1 cellular context compared by ENCODE assay signal in the genomic region with DNA sequence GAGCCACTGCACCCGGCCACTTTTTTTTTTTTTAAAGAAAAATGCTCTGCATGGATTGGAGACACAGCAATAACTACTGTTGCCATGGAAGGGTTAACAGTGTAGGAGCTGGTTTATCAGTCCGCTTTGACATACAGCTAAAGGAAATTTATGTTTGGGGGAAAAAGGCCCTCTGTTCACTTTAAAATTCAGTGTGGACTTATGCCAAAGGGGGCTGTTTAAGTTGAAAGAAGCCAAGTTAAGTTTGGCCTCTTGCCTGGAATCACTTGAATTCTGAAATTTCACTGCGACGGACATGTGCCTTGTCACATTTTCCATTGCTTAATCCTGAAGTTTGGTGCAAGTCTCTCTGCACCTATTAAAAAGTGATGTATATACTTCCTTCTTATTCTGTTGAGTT.
TF ChIP-seq lines count a peak whose summit lies in the region.

No MANE protein-coding gene starts in this region.

TF ChIP-seq in K562, 482 proteins besides CTCF, POLR2A, EP300 and RAD21 (continued from another document):
- TF ChIP-seq PBX2 (CRISPR knock-in tag; IDR thresholded peaks at IDR 0.05; ENCODE audit: low read depth) (no peak), PBX2 (tag; conservative IDR thresholded peaks at IDR 0.05; ENCODE audit: low read depth) (peak; percentile 87), JUND (IDR thresholded peaks at IDR 0.05; ENCODE audit: borderline replicate concordance, low read depth, low read length) (peak; percentile 52; the same call in 1 of the 2 replicates), JUND (tag; IDR thresholded peaks at IDR 0.05; ENCODE audit: borderline replicate concordance, low read depth, low read length) (peak; percentile 64; the same call in 2 of the 3 replicates), MGA (IDR thresholded peaks at IDR 0.05) (0 out of 2 replicates have a peak, but pooled peaks have one; percentile 4), KDM1A (IDR thresholded peaks at IDR 0.05) (no peak), IRF2 (CRISPR knock-in tag; IDR thresholded peaks at IDR 0.05) (no peak), NFATC3 (IDR thresholded peaks at IDR 0.05) (peak; percentile 92), RFX1 (IDR thresholded peaks at IDR 0.05) (peak; percentile 43; the same call in 1 of the 2 replicates), CBFA2T3 (IDR thresholded peaks at IDR 0.05) (peak; percentile 47; the same call in 1 of the 2 replicates), ARID1B (IDR thresholded peaks at IDR 0.05) (peak; percentile 45; the same call in 1 of the 2 replicates), DPF2 (IDR thresholded peaks at IDR 0.05) (0 out of 2 replicates have a peak, but pooled peaks have one; percentile 24), ZNF586 (CRISPR knock-in tag; conservative IDR thresholded peaks at IDR 0.05) (no peak)
- TF ChIP-seq, protein P1, sequence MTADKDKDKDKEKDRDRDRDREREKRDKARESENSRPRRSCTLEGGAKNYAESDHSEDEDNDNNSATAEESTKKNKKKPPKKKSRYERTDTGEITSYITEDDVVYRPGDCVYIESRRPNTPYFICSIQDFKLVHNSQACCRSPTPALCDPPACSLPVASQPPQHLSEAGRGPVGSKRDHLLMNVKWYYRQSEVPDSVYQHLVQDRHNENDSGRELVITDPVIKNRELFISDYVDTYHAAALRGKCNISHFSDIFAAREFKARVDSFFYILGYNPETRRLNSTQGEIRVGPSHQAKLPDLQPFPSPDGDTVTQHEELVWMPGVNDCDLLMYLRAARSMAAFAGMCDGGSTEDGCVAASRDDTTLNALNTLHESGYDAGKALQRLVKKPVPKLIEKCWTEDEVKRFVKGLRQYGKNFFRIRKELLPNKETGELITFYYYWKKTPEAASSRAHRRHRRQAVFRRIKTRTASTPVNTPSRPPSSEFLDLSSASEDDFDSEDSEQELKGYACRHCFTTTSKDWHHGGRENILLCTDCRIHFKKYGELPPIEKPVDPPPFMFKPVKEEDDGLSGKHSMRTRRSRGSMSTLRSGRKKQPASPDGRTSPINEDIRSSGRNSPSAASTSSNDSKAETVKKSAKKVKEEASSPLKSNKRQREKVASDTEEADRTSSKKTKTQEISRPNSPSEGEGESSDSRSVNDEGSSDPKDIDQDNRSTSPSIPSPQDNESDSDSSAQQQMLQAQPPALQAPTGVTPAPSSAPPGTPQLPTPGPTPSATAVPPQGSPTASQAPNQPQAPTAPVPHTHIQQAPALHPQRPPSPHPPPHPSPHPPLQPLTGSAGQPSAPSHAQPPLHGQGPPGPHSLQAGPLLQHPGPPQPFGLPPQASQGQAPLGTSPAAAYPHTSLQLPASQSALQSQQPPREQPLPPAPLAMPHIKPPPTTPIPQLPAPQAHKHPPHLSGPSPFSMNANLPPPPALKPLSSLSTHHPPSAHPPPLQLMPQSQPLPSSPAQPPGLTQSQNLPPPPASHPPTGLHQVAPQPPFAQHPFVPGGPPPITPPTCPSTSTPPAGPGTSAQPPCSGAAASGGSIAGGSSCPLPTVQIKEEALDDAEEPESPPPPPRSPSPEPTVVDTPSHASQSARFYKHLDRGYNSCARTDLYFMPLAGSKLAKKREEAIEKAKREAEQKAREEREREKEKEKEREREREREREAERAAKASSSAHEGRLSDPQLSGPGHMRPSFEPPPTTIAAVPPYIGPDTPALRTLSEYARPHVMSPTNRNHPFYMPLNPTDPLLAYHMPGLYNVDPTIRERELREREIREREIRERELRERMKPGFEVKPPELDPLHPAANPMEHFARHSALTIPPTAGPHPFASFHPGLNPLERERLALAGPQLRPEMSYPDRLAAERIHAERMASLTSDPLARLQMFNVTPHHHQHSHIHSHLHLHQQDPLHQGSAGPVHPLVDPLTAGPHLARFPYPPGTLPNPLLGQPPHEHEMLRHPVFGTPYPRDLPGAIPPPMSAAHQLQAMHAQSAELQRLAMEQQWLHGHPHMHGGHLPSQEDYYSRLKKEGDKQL (CRISPR knock-in tag; IDR thresholded peaks at IDR 0.05; ENCODE audit: borderline replicate concordance) = no peak
- TF ChIP-seq, protein P2, sequence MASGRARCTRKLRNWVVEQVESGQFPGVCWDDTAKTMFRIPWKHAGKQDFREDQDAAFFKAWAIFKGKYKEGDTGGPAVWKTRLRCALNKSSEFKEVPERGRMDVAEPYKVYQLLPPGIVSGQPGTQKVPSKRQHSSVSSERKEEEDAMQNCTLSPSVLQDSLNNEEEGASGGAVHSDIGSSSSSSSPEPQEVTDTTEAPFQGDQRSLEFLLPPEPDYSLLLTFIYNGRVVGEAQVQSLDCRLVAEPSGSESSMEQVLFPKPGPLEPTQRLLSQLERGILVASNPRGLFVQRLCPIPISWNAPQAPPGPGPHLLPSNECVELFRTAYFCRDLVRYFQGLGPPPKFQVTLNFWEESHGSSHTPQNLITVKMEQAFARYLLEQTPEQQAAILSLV (tag; IDR thresholded peaks at IDR 0.05) = no peak
- TF ChIP-seq, protein P3, sequence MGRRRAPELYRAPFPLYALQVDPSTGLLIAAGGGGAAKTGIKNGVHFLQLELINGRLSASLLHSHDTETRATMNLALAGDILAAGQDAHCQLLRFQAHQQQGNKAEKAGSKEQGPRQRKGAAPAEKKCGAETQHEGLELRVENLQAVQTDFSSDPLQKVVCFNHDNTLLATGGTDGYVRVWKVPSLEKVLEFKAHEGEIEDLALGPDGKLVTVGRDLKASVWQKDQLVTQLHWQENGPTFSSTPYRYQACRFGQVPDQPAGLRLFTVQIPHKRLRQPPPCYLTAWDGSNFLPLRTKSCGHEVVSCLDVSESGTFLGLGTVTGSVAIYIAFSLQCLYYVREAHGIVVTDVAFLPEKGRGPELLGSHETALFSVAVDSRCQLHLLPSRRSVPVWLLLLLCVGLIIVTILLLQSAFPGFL (CRISPR knock-in tag; IDR thresholded peaks at IDR 0.05) = no peak
- TF ChIP-seq, protein P4, sequence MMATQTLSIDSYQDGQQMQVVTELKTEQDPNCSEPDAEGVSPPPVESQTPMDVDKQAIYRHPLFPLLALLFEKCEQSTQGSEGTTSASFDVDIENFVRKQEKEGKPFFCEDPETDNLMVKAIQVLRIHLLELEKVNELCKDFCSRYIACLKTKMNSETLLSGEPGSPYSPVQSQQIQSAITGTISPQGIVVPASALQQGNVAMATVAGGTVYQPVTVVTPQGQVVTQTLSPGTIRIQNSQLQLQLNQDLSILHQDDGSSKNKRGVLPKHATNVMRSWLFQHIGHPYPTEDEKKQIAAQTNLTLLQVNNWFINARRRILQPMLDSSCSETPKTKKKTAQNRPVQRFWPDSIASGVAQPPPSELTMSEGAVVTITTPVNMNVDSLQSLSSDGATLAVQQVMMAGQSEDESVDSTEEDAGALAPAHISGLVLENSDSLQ (IDR thresholded peaks at IDR 0.05) = peak; percentile 58
